ENCODE assay signal across 14 cellular contexts in genomic region chrX:24920769-24921168, GRCh38.
DNase-seq lines count a peak whose midpoint lies in the region; ATAC-seq and TF ChIP-seq lines count a peak whose summit lies in the region.
"Had no signal": no experiment of that assay in that cellular context is flagged by ENCODE, and none has a peak within 500 bp of the region (broad histone marks: within the 10 kb centered on the region; RNA-seq: fewer than 3 reads in every experiment).

No MANE protein-coding gene starts in this region.

- no peak for TF ChIP-seq EP300 in tibial nerve (IDR thresholded peaks at IDR 0.05)

- no peaks in the 10 kb centered on the region for H3K27me3 ChIP-seq in tibial nerve
- H3K27me3 ChIP-seq in testis, result no peaks in the 10 kb centered on the region

- H3K36me3 ChIP-seq in tibial nerve (no peaks in the 10 kb centered on the region), testis (ENCODE audit: low read depth, missing control alignments) (no peaks in the 10 kb centered on the region)
- H3K36me3 ChIP-seq: prostate gland had no signal

- no peak overlapping the region for H3K27ac ChIP-seq in tibial nerve
- no peak overlapping the region for H3K27ac ChIP-seq in testis
- H3K27ac ChIP-seq: prostate gland had no signal

- TF ChIP-seq POLR2A in tibial nerve (IDR thresholded peaks at IDR 0.05), result no peak
- TF ChIP-seq POLR2A in testis (IDR thresholded peaks at IDR 0.05), result no peak

- intact Hi-C loops in testis (cut with DNase I; ENCODE audit: low total_unique reads), result no loop called here

- TF ChIP-seq CTCF in tibial nerve (IDR thresholded peaks at IDR 0.05) (no peak), testis (IDR thresholded peaks at IDR 0.05) (no peak)

- no peaks in the 10 kb centered on the region for H3K4me1 ChIP-seq in tibial nerve
- H3K4me1 ChIP-seq in testis, result no peaks in the 10 kb centered on the region
- H3K4me1 ChIP-seq: prostate gland had no signal

- peak; percentile 48 for ATAC-seq in GM18508 (IDR thresholded peaks at IDR 0.05; ENCODE audit: insufficient read depth, unreplicated experiment)
- ATAC-seq in GM19351 (IDR thresholded peaks at IDR 0.05; ENCODE audit: unreplicated experiment), result peak; percentile 86
- ATAC-seq in HG02884 (IDR thresholded peaks at IDR 0.05; ENCODE audit: unreplicated experiment), result peak; percentile 89
- ATAC-seq in HG03565 (IDR thresholded peaks at IDR 0.05; ENCODE audit: unreplicated experiment), result peak; percentile 89
- ATAC-seq: activated T-cell treated with anti-CD3 and anti-CD28 coated beads, Interleukin-2, amount 50 U/mL, for 4 hours had no signal

- H3K4me3 ChIP-seq in tibial nerve (no peak overlapping the region), testis (no peak overlapping the region)
- H3K4me3 ChIP-seq: prostate gland had no signal

- no peaks in the 10 kb centered on the region for H3K9me3 ChIP-seq in tibial nerve
- no peaks in the 10 kb centered on the region for H3K9me3 ChIP-seq in testis
- H3K9me3 ChIP-seq: prostate gland had no signal

- 83 to 94% methylated on average over 3 of the region's 3 CpGs for WGBS in tibial nerve, 2 donors
- WGBS in testis, 2 donors, result 96 to 97% methylated on average over 3 of the region's 3 CpGs

- DNase-seq in tibial nerve (ENCODE audit: low spot score in 2 of 2) (no peak), testis (no peak)
- DNase-seq in stimulated activated CD4-positive, alpha-beta T cell treated with anti-CD3 and anti-CD28 coated beads, Interleukin-2, amount 100 ng/mL, for 48 hours, result no peak
- DNase-seq in effector CD8-positive, alpha-beta T cell (lab: John Stamatoyannopoulos, UW), result no peak
- DNase-seq: activated T-cell treated with anti-CD3 and anti-CD28 coated beads, Interleukin-2, amount 50 U/mL, for 4 hours; amniotic stem cell; DMS 273 treated with DMSO at 0.1 percent for 48 hours; KG1; Right ventricle myocardium superior had no signal
